In the genomic region with DNA sequence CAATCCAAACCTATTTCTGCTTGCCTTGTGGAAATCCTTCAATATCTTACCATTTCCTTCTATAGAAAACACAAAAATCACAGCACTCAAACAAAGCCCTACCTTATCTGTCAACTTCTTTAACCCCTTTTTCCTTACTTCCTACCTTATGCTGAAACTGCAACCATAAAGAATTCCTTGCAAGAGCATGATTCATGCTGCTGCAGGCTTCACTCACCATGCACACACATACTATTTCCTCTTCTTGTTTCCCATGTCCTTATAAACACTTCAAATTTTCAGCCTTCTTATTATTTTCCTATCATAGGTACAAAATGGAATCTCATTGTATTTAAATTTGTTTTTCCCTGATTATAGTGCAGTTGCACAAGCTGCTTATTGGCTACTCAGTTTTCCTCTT, we compare ENCODE assay signal across 23 cellular contexts.
DNase-seq lines count a peak whose midpoint lies in the region; ATAC-seq, FAIRE-seq and TF ChIP-seq lines count a peak whose summit lies in the region.
"Had no signal": no experiment of that assay in that cellular context is flagged by ENCODE, and none has a peak within 500 bp of the region (broad histone marks: within the 10 kb centered on the region; RNA-seq: fewer than 3 reads in every experiment).

No MANE protein-coding gene starts in this region.

- ATAC-seq in GM21367 (IDR thresholded peaks at IDR 0.05; ENCODE audit: unreplicated experiment): no peak
- ATAC-seq: naive thymus-derived CD4-positive, alpha-beta T cell; pancreas; stimulated activated naive CD8-positive, alpha-beta T cell treated with anti-CD3 and anti-CD28 coated beads, Interleukin-15, amount 100 ng/mL, for 72 hours; T-cell had no signal

- in situ Hi-C loops in ACHN (cut with HindIII; ENCODE audit: low pct_ligation_motif_present, low pct_unique_long_range_greater_than_20kb, low sequenced_read_pairs): no loop called here

- TF ChIP-seq CTCF in cardiac fibroblast (IDR thresholded peaks at IDR 0.05; ENCODE audit: low read depth, low read length): no peak

- FAIRE-seq in HTR-8/SVneo (lab: Jason Lieb, UNC): peak; percentile 36
- FAIRE-seq: H54, kidney, pancreas had no signal

- DNase-seq in ACHN: peak; percentile 42
- DNase-seq in HTR-8/SVneo (ENCODE audit: insufficient read length, low spot score): no peak
- peak; percentile 26 to 31 for DNase-seq in cardiac fibroblast (ENCODE audit: low read depth in 2 of 2)
- DNase-seq in glomerular visceral epithelial cell (ENCODE audit: extremely low spot score): peak; percentile 11
- no peak for DNase-seq in GDM1 (lab: John Stamatoyannopoulos, UW)
- DNase-seq in GM19240 (ENCODE audit: insufficient read length, low spot score): no peak
- no peak for DNase-seq in NCI-H2081 treated with DMSO at 0.1 percent for 48 hours (lab: John Stamatoyannopoulos, UW)
- DNase-seq: activated CD4-positive, alpha-beta T cell treated with anti-CD3 and anti-CD28 coated beads, Interleukin-2, amount 50 U/mL, for 4 hours; activated T-cell treated with anti-CD3 and anti-CD28 coated beads, Interleukin-2, amount 50 U/mL, for 24 hours; C1 segment of cervical spinal cord; kidney; naive thymus-derived CD4-positive, alpha-beta T cell; NCI-H2171; NCI-H526 treated with DMSO at 0.1 percent for 48 hours; pancreas; Right ventricle myocardium superior; stimulated activated CD4-positive, alpha-beta T cell treated with anti-CD3 and anti-CD28 coated beads, Interleukin-2, amount 100 ng/mL, for 24 hours; stimulated activated naive CD8-positive, alpha-beta T cell treated with anti-CD3 and anti-CD28 coated beads, Interleukin-15, amount 100 ng/mL, for 72 hours; T-cell; upper lobe of left lung had no signal

- no peak overlapping the region for H3K4me3 ChIP-seq in cardiac fibroblast (replicated peaks in 1 of 2; ENCODE audit: low read depth in 2 of 2, low read length in 2 of 2)
- H3K4me3 ChIP-seq: esophagus muscularis mucosa, pancreas, upper lobe of left lung had no signal

Comparison
In these comparisons a context has a peak if more than half of its experiments do, and no peak if none do; other contexts are left out.
1. DNase-seq: peak in ACHN (single experiment), cardiac fibroblast (2 of 2) and glomerular visceral epithelial cell (single experiment); none in HTR-8/SVneo (single experiment), GDM1 (single experiment), GM19240 (single experiment) and NCI-H2081 treated with DMSO at 0.1 percent for 48 hours (single experiment).